Comparison of ENCODE assay signal across 7 cellular contexts in the genomic region with DNA sequence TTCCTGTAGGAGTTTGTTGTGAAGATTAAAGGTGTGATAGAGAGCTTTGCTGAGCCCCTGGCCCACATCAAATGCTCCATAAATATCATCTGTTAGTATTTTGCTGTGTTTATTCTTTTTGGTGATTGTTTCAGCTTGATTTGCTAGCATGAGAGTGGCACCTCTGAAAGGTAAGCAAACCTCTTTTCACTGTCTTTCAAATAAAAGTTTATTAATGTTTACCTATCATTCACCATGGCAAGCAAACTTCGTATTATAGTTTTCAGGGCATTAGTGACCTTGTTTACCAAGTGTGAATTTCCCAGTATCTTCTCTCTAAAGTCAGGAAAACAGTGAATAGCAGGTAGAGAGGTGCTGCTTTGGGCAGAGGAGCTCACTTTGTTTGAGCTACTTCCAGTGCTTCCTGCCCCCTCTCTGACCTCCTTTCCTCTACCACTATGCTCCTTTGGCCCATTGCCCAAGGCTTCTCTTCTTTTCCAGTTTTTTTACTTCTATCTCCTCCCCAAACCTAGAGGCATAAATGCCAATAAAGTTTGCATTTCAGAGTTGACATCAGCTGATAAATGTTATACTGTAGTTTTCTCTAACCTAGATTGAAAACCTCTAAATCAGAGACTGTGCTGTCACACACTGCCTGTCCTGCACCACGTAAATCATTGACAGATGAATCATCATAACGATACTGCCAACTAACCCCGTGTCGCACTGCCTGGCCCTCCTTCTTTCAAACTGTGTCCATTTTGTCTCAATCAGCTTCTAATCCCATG.
A peak's percentile ranks its signal among the peaks of the same experiment; 100 is the strongest.
DNase-seq lines count a peak whose midpoint lies in the region; ATAC-seq, FAIRE-seq and TF ChIP-seq lines count a peak whose summit lies in the region.

No MANE protein-coding gene starts in this region.

- H3K27me3 ChIP-seq in SK-N-SH (ENCODE audit: insufficient read depth) = no peaks in the 10 kb centered on the region
- H3K27me3 ChIP-seq in CD8-positive, alpha-beta memory T cell (ENCODE audit: insufficient read depth, low read length, poor library complexity, severe bottlenecking) = no peaks in the 10 kb centered on the region

- no peaks in the 10 kb centered on the region; the same call in 1 of the 2 replicates for H3K9me2 ChIP-seq in SK-N-SH

- H3K36me3 Mint-ChIP-seq in CD8-positive, alpha-beta memory T cell = peaks cover 0 to 1% (median 0%) of the 10 kb centered on the region in 3 donors

- H3K9me3 Mint-ChIP-seq in CD8-positive, alpha-beta memory T cell = peaks cover 3 to 12% (median 8%) of the 10 kb centered on the region in 5 donors

- H3K4me3 ChIP-seq in SK-N-SH (ENCODE audit: low read depth in 2 of 2, low read length in 1 of 2) = no peak overlapping the region
- H3K4me3 ChIP-seq in retinal pigment epithelial cell (ENCODE audit: low read length) = no peak overlapping the region
- H3K4me3 ChIP-seq in CD8-positive, alpha-beta memory T cell (ENCODE audit: low read length) = no peak overlapping the region

- no peak; a peak in 1 of 4 replicates for TF ChIP-seq EP300 in SK-N-SH (IDR thresholded peaks at IDR 0.05; ENCODE audit: borderline replicate concordance in 1 of 2, low read depth in 1 of 2, low read length in 1 of 2)

- H3K27ac Mint-ChIP-seq in CD8-positive, alpha-beta memory T cell = no peak overlapping the region

- no peaks in the 10 kb centered on the region for H3K79me2 ChIP-seq in SK-N-SH (ENCODE audit: insufficient read depth)

- no peak overlapping the region for H3K4me3 Mint-ChIP-seq in CD8-positive, alpha-beta memory T cell

- in situ Hi-C loops in KBM-7 (cut with MboI; ENCODE audit: low pct_unique_long_range_greater_than_20kb, low sequenced_read_pairs) = no loop called here

- POLR2A ChIA-PET in SK-N-SH (lab: Yijun Ruan, JAX) = no interaction called here
- POLR2A ChIA-PET in CD8-positive, alpha-beta memory T cell (lab: Charles Lee) = no interaction called here

- no peaks in the 10 kb centered on the region for H3K9me3 ChIP-seq in SK-N-SH
- H3K9me3 ChIP-seq in CD8-positive, alpha-beta memory T cell (ENCODE audit: low read length) = no peaks in the 10 kb centered on the region

- no peaks in the 10 kb centered on the region for H3K27me3 Mint-ChIP-seq in CD8-positive, alpha-beta memory T cell

- H4K20me1 ChIP-seq in SK-N-SH (ENCODE audit: insufficient read depth) = no peaks in the 10 kb centered on the region

- H2AFZ ChIP-seq in SK-N-SH (ENCODE audit: low read depth) = no peak overlapping the region

- 0 out of 2 replicates have a peak overlapping the region, but pooled peaks have one; percentile 42 for H3K4me2 ChIP-seq in SK-N-SH

- TF ChIP-seq CTCF in SK-N-SH (IDR thresholded peaks at IDR 0.05) (no peak), retinal pigment epithelial cell (conservative IDR thresholded peaks at IDR 0.05; ENCODE audit: low read depth, low read length) (no peak)

- 18% methylated on average over 5 of the region's 5 CpGs for WGBS in SK-N-SH (ENCODE audit: low lambda C conversion rate)

- peak; percentile 31 for FAIRE-seq in GM19239 (lab: Jason Lieb, UNC)

- H3K4me1 ChIP-seq in SK-N-SH (ENCODE audit: control insufficient read depth in 1 of 2, insufficient read depth in 2 of 2, low read depth in 1 of 2, low read length in 1 of 2) = peaks cover 0 to 34% of the 10 kb centered on the region in 2 experiments; a peak in 2 of 4 replicates
- H3K4me1 ChIP-seq in CD8-positive, alpha-beta memory T cell (ENCODE audit: insufficient read depth, low read length) = no peaks in the 10 kb centered on the region

- peak; percentile 99 for ATAC-seq in HG02970 (IDR thresholded peaks at IDR 0.05; ENCODE audit: low FRiP score, unreplicated experiment)

- TF ChIP-seq RAD21 in SK-N-SH (IDR thresholded peaks at IDR 0.05; ENCODE audit: low read length) = no peak

- CTCF ChIA-PET in SK-N-SH (lab: Yijun Ruan, JAX) = interaction anchor here (0.7 to 0.8 kb wide), 2 partner anchors 11 to 39 kb away, joined by 3 read pairs; no protein-coding TSS in a partner anchor
- CTCF ChIA-PET in CD8-positive, alpha-beta memory T cell (lab: Charles Lee) = interaction anchor here (0.7 kb wide), 1 partner anchor 516 kb away, joined by 3 read pairs; no protein-coding TSS in a partner anchor

- DNase-seq in GM19239 (ENCODE audit: insufficient read length, low spot score) (peak; percentile 18), SK-N-SH (peak; percentile 33), retinal pigment epithelial cell (ENCODE audit: low read depth) (peak; percentile 14), KBM-7 (no peak), islet precursor cell (no peak)
- DNase-seq in CD8-positive, alpha-beta memory T cell = no peak

- H3K27ac ChIP-seq in SK-N-SH (ENCODE audit: low read depth in 2 of 2, low read length in 1 of 2) = peak overlapping the region in 1 of 2 experiments; percentile 70; a peak in 2 of 4 replicates
- no peak overlapping the region for H3K27ac ChIP-seq in CD8-positive, alpha-beta memory T cell (ENCODE audit: low read depth, low read length)

- no peaks in the 10 kb centered on the region for H3F3A ChIP-seq in SK-N-SH (replicated peaks; ENCODE audit: insufficient read depth)

- no peaks in the 10 kb centered on the region for H3K36me3 ChIP-seq in SK-N-SH (replicated peaks in 1 of 2; ENCODE audit: control insufficient read depth in 1 of 2, insufficient read depth in 2 of 2, low read length in 1 of 2)
- H3K36me3 ChIP-seq in CD8-positive, alpha-beta memory T cell (ENCODE audit: insufficient read depth, low read length) = no peaks in the 10 kb centered on the region

- no peaks in the 10 kb centered on the region for H3K4me1 Mint-ChIP-seq in CD8-positive, alpha-beta memory T cell

- no peak overlapping the region for H3K9ac ChIP-seq in SK-N-SH

TF ChIP-seq in SK-N-SH, 30 proteins besides CTCF, POLR2A, EP300 and RAD21 (continues in another document):
- no peak for TF ChIP-seq RCOR1 (IDR thresholded peaks at IDR 0.05; ENCODE audit: low read length)
- TF ChIP-seq YY1 (IDR thresholded peaks at IDR 0.05; ENCODE audit: low read depth) = no peak
- TF ChIP-seq, protein P1, sequence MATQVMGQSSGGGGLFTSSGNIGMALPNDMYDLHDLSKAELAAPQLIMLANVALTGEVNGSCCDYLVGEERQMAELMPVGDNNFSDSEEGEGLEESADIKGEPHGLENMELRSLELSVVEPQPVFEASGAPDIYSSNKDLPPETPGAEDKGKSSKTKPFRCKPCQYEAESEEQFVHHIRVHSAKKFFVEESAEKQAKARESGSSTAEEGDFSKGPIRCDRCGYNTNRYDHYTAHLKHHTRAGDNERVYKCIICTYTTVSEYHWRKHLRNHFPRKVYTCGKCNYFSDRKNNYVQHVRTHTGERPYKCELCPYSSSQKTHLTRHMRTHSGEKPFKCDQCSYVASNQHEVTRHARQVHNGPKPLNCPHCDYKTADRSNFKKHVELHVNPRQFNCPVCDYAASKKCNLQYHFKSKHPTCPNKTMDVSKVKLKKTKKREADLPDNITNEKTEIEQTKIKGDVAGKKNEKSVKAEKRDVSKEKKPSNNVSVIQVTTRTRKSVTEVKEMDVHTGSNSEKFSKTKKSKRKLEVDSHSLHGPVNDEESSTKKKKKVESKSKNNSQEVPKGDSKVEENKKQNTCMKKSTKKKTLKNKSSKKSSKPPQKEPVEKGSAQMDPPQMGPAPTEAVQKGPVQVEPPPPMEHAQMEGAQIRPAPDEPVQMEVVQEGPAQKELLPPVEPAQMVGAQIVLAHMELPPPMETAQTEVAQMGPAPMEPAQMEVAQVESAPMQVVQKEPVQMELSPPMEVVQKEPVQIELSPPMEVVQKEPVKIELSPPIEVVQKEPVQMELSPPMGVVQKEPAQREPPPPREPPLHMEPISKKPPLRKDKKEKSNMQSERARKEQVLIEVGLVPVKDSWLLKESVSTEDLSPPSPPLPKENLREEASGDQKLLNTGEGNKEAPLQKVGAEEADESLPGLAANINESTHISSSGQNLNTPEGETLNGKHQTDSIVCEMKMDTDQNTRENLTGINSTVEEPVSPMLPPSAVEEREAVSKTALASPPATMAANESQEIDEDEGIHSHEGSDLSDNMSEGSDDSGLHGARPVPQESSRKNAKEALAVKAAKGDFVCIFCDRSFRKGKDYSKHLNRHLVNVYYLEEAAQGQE (IDR thresholded peaks at IDR 0.05; ENCODE audit: low read depth, low read length) = no peak
- TF ChIP-seq MXI1 (IDR thresholded peaks at IDR 0.05; ENCODE audit: low read depth, low read length) = 0 out of 2 replicates have a peak, but pooled peaks have one; percentile 30
- TF ChIP-seq, protein P2, sequence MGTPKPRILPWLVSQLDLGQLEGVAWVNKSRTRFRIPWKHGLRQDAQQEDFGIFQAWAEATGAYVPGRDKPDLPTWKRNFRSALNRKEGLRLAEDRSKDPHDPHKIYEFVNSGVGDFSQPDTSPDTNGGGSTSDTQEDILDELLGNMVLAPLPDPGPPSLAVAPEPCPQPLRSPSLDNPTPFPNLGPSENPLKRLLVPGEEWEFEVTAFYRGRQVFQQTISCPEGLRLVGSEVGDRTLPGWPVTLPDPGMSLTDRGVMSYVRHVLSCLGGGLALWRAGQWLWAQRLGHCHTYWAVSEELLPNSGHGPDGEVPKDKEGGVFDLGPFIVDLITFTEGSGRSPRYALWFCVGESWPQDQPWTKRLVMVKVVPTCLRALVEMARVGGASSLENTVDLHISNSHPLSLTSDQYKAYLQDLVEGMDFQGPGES (IDR thresholded peaks at IDR 0.05; ENCODE audit: low read depth, low read length) = no peak
- no peak for TF ChIP-seq GATA2 (CRISPR knock-in tag; IDR thresholded peaks at IDR 0.05)
- no peak for TF ChIP-seq GABPA (IDR thresholded peaks at IDR 0.05; ENCODE audit: low read depth)
- TF ChIP-seq FOSL2 (IDR thresholded peaks at IDR 0.05; ENCODE audit: borderline replicate concordance, low read depth) = peak; percentile 36; the same call in 1 of the 2 replicates
- TF ChIP-seq TCF12 (IDR thresholded peaks at IDR 0.05) = peak; percentile 30; the same call in 1 of the 2 replicates
- no peak for TF ChIP-seq TEAD4 (IDR thresholded peaks at IDR 0.05; ENCODE audit: borderline replicate concordance, insufficient read depth)
- TF ChIP-seq, protein P3, sequence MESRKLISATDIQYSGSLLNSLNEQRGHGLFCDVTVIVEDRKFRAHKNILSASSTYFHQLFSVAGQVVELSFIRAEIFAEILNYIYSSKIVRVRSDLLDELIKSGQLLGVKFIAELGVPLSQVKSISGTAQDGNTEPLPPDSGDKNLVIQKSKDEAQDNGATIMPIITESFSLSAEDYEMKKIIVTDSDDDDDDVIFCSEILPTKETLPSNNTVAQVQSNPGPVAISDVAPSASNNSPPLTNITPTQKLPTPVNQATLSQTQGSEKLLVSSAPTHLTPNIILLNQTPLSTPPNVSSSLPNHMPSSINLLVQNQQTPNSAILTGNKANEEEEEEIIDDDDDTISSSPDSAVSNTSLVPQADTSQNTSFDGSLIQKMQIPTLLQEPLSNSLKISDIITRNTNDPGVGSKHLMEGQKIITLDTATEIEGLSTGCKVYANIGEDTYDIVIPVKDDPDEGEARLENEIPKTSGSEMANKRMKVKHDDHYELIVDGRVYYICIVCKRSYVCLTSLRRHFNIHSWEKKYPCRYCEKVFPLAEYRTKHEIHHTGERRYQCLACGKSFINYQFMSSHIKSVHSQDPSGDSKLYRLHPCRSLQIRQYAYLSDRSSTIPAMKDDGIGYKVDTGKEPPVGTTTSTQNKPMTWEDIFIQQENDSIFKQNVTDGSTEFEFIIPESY (IDR thresholded peaks at IDR 0.05; ENCODE audit: borderline replicate concordance, low read depth) = no peak
- no peak for TF ChIP-seq CHD2 (IDR thresholded peaks at IDR 0.05; ENCODE audit: low read length, partially characterized antibody)

Comparison
In these comparisons a context has a peak if more than half of its experiments do, and no peak if none do; other contexts are left out.
1. DNase-seq: peak in GM19239 (single experiment), SK-N-SH (single experiment) and retinal pigment epithelial cell (single experiment); none in KBM-7 (single experiment), islet precursor cell (single experiment) and CD8-positive, alpha-beta memory T cell (0 of 5).